ENCODE assay signal across 10 cellular contexts in genomic region chr15:75107905-75108838, GRCh38.
DNase-seq lines count a peak whose midpoint lies in the region; ATAC-seq and TF ChIP-seq lines count a peak whose summit lies in the region.
"Had no signal": no experiment of that assay in that cellular context is flagged by ENCODE, and none has a peak within 500 bp of the region (broad histone marks: within the 10 kb centered on the region; RNA-seq: fewer than 3 reads in every experiment).

No MANE protein-coding gene starts in this region.

- peaks cover 59% of the 10 kb centered on the region for H3K4me1 Mint-ChIP-seq in stimulated activated naive CD8-positive, alpha-beta T cell treated with anti-CD3 and anti-CD28 coated beads, Interleukin-15, amount 100 ng/mL, for 72 hours

- H3K36me3 ChIP-seq in SJCRH30 (no peaks in the 10 kb centered on the region), lower lobe of right lung (no peaks in the 10 kb centered on the region), Karpas-422 (ENCODE audit: insufficient read depth, low read length) (no peaks in the 10 kb centered on the region), suprapubic skin (no peaks in the 10 kb centered on the region)
- H3K36me3 ChIP-seq: cardiac muscle cell had no signal

- H3K4me2 ChIP-seq in Karpas-422 (ENCODE audit: low read depth, low read length, poor library complexity, severe bottlenecking): no peak overlapping the region

- TF ChIP-seq POLR2A in suprapubic skin (IDR thresholded peaks at IDR 0.05): no peak

- DNase-seq in DMS53 (lab: John Stamatoyannopoulos, UW) (peak; percentile 24), DMS53 treated with DMSO at 0.1 percent for 48 hours (lab: John Stamatoyannopoulos, UW; ENCODE audit: unreplicated experiment) (no peak), SJCRH30 (peak; percentile 87 to 89), lower lobe of right lung (peak; percentile 54), Karpas-422 (no peak), suprapubic skin (ENCODE audit: low spot score in 2 of 2) (no peak)
- DNase-seq in activated naive CD4-positive, alpha-beta T cell treated with anti-CD3 and anti-CD28 coated beads, Interleukin-2, amount 50 U/mL, for 16 hours: peak; percentile 21
- peak; percentile 84 to 87 for DNase-seq in stimulated activated naive CD8-positive, alpha-beta T cell treated with anti-CD3 and anti-CD28 coated beads, Interleukin-15, amount 100 ng/mL, for 72 hours

- H3K4me1 ChIP-seq in SJCRH30 (peaks cover 50% of the 10 kb centered on the region), lower lobe of right lung (peaks cover 24% of the 10 kb centered on the region), Karpas-422 (ENCODE audit: low read length) (peaks cover 8% of the 10 kb centered on the region), suprapubic skin (peaks cover 14% of the 10 kb centered on the region)

- H3K27me3 Mint-ChIP-seq in stimulated activated naive CD8-positive, alpha-beta T cell treated with anti-CD3 and anti-CD28 coated beads, Interleukin-15, amount 100 ng/mL, for 72 hours: peaks cover 58% of the 10 kb centered on the region

- no peak for TF ChIP-seq EP300 in suprapubic skin (IDR thresholded peaks at IDR 0.05)

- peak overlapping the region; percentile 91 to 92 for H3K27ac Mint-ChIP-seq in stimulated activated naive CD8-positive, alpha-beta T cell treated with anti-CD3 and anti-CD28 coated beads, Interleukin-15, amount 100 ng/mL, for 72 hours

- H3K27me3 ChIP-seq in SJCRH30: no peaks in the 10 kb centered on the region
- no peaks in the 10 kb centered on the region for H3K27me3 ChIP-seq in lower lobe of right lung (ENCODE audit: low read depth)
- no peaks in the 10 kb centered on the region for H3K27me3 ChIP-seq in Karpas-422 (ENCODE audit: low read length)
- H3K27me3 ChIP-seq in suprapubic skin: no peaks in the 10 kb centered on the region
- H3K27me3 ChIP-seq: cardiac muscle cell had no signal

- TF ChIP-seq CTCF in lower lobe of right lung (IDR thresholded peaks at IDR 0.05): no peak
- TF ChIP-seq CTCF in suprapubic skin (IDR thresholded peaks at IDR 0.05): no peak

- 62% methylated on average over 12 of the region's 12 CpGs for WGBS in suprapubic skin

- H3K27ac ChIP-seq in SJCRH30: peak overlapping the region; percentile 53
- no peak overlapping the region for H3K27ac ChIP-seq in lower lobe of right lung
- H3K27ac ChIP-seq in Karpas-422 (ENCODE audit: low read length): no peak overlapping the region
- H3K27ac ChIP-seq in suprapubic skin: no peak overlapping the region
- H3K27ac ChIP-seq: 22Rv1, cardiac muscle cell had no signal

- no peaks in the 10 kb centered on the region for H3K79me2 ChIP-seq in Karpas-422 (ENCODE audit: low read length)

- intact Hi-C loops in lower lobe of right lung (cut with DNase I): no loop called here

- no peaks in the 10 kb centered on the region for H4K20me1 ChIP-seq in Karpas-422 (ENCODE audit: insufficient read depth, low read depth, low read length)

- no peak overlapping the region for H2AFZ ChIP-seq in Karpas-422 (ENCODE audit: low read length)

- H3K4me3 Mint-ChIP-seq in stimulated activated naive CD8-positive, alpha-beta T cell treated with anti-CD3 and anti-CD28 coated beads, Interleukin-15, amount 100 ng/mL, for 72 hours: peak overlapping the region; percentile 67 to 74

- ATAC-seq in lower lobe of right lung: peak; percentile 43 to 57
- peak; percentile 91 for ATAC-seq in stimulated activated naive CD8-positive, alpha-beta T cell treated with anti-CD3 and anti-CD28 coated beads, Interleukin-15, amount 100 ng/mL, for 72 hours

- no peak overlapping the region for H3K4me3 ChIP-seq in SJCRH30
- no peak overlapping the region for H3K4me3 ChIP-seq in lower lobe of right lung
- H3K4me3 ChIP-seq in Karpas-422 (ENCODE audit: low read length): no peak overlapping the region
- H3K4me3 ChIP-seq in suprapubic skin: no peak overlapping the region
- H3K4me3 ChIP-seq: cardiac muscle cell had no signal

- H3K9ac ChIP-seq in Karpas-422 (ENCODE audit: low read length): no peak overlapping the region

- H3K9me2 ChIP-seq in Karpas-422 (replicated peaks; ENCODE audit: insufficient read depth, low read length): no peaks in the 10 kb centered on the region

- H3K9me3 ChIP-seq in SJCRH30 (replicated peaks): no peaks in the 10 kb centered on the region
- no peaks in the 10 kb centered on the region for H3K9me3 ChIP-seq in lower lobe of right lung
- H3K9me3 ChIP-seq in Karpas-422 (ENCODE audit: low read length): no peaks in the 10 kb centered on the region
- no peaks in the 10 kb centered on the region for H3K9me3 ChIP-seq in suprapubic skin

- peaks cover 7 to 8% of the 10 kb centered on the region in 2 donors for H3K9me3 Mint-ChIP-seq in stimulated activated naive CD8-positive, alpha-beta T cell treated with anti-CD3 and anti-CD28 coated beads, Interleukin-15, amount 100 ng/mL, for 72 hours

Comparison
In these comparisons a context has a peak if more than half of its experiments do, and no peak if none do; other contexts are left out.
1. DNase-seq: peak in DMS53 (single experiment), SJCRH30 (2 of 2), activated naive CD4-positive, alpha-beta T cell treated with anti-CD3 and anti-CD28 coated beads, Interleukin-2, amount 50 U/mL, for 16 hours (single experiment), lower lobe of right lung (single experiment) and stimulated activated naive CD8-positive, alpha-beta T cell treated with anti-CD3 and anti-CD28 coated beads, Interleukin-15, amount 100 ng/mL, for 72 hours (2 of 2); none in DMS53 treated with DMSO at 0.1 percent for 48 hours (single experiment), Karpas-422 (single experiment) and suprapubic skin (0 of 2).